ENCODE assay signal across 8 cellular contexts in genomic region chr22:17638432-17639237, GRCh38. TPM values are rescaled to one million over a fixed set of nuclear protein-coding genes. Genes with fewer than 3 reads are reported as not detected.
DNase-seq lines count a peak whose midpoint lies in the region; ATAC-seq, FAIRE-seq and TF ChIP-seq lines count a peak whose summit lies in the region.

A gene with protein sequence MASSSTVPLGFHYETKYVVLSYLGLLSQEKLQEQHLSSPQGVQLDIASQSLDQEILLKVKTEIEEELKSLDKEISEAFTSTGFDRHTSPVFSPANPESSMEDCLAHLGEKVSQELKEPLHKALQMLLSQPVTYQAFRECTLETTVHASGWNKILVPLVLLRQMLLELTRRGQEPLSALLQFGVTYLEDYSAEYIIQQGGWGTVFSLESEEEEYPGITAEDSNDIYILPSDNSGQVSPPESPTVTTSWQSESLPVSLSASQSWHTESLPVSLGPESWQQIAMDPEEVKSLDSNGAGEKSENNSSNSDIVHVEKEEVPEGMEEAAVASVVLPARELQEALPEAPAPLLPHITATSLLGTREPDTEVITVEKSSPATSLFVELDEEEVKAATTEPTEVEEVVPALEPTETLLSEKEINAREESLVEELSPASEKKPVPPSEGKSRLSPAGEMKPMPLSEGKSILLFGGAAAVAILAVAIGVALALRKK (plus strand): TSS chr22:17638757. CDS start chr22:17655712, 16,955 bp downstream.

- H3K9ac ChIP-seq in KMS-11 = peak within 1 kb of the TSS; percentile 99

- H3K27me3 Mint-ChIP-seq in activated T-cell treated with anti-CD3 and anti-CD28 coated beads, Interleukin-2, amount 50 U/mL, for 72 hours (ENCODE audit: low read depth) = no peaks in the 10 kb centered on the region

- peaks cover 41% of the 10 kb centered on the region for H3K4me1 Mint-ChIP-seq in activated T-cell treated with anti-CD3 and anti-CD28 coated beads, Interleukin-2, amount 50 U/mL, for 72 hours (ENCODE audit: low read depth)

- peak; percentile 91 for ATAC-seq in GM21723 (IDR thresholded peaks at IDR 0.05; ENCODE audit: unreplicated experiment)
- peak; percentile 97 for ATAC-seq in activated T-cell treated with anti-CD3 and anti-CD28 coated beads, Interleukin-2, amount 50 U/mL, for 72 hours (replicated peaks in 1 of 2)

- peak; percentile 84 for TF ChIP-seq POLR2A in esophagus muscularis mucosa (IDR thresholded peaks at IDR 0.05; ENCODE audit: low read depth)

- H3K79me2 ChIP-seq in KMS-11 (ENCODE audit: insufficient read depth, low read depth) = peaks cover 26% of the 10 kb centered on the region

- H3K4me1 ChIP-seq in KMS-11 (ENCODE audit: low read depth, poor library complexity, severe bottlenecking) = peaks cover 28% of the 10 kb centered on the region
- peaks cover 20 to 30% (median 24%) of the 10 kb centered on the region in 4 donors for H3K4me1 ChIP-seq in esophagus muscularis mucosa
- peaks cover 4 to 18% of the 10 kb centered on the region in 2 donors for H3K4me1 ChIP-seq in muscle layer of duodenum (ENCODE audit: control insufficient read depth in 1 of 2, insufficient read depth in 2 of 2, low read length in 2 of 2)

- H3K36me3 Mint-ChIP-seq in activated T-cell treated with anti-CD3 and anti-CD28 coated beads, Interleukin-2, amount 50 U/mL, for 72 hours (ENCODE audit: insufficient read depth in 2 of 2) = peaks cover 5 to 23% of the 10 kb centered on the region in 2 donors

- H3K27ac ChIP-seq in KMS-11 = peak within 1 kb of the TSS; percentile 95
- H3K27ac ChIP-seq in esophagus muscularis mucosa (replicated peaks in 1 of 4) = peak within 1 kb of the TSS; percentile 97 to 100 (median 98)
- peak within 1 kb of the TSS; percentile 100 for H3K27ac ChIP-seq in muscle layer of duodenum (ENCODE audit: low read length)

- no peaks in the 10 kb centered on the region for H3K36me3 ChIP-seq in KMS-11 (ENCODE audit: insufficient read depth)
- H3K36me3 ChIP-seq in esophagus muscularis mucosa = no peaks in the 10 kb centered on the region
- H3K36me3 ChIP-seq in muscle layer of duodenum (ENCODE audit: control insufficient read depth in 1 of 2, insufficient read depth in 2 of 2, low read length in 2 of 2) = peaks cover 0 to 18% of the 10 kb centered on the region in 2 donors

- peak within 1 kb of the TSS; percentile 84 for H2AFZ ChIP-seq in KMS-11 (ENCODE audit: low read depth)

- no peaks in the 10 kb centered on the region for H4K20me1 ChIP-seq in KMS-11 (ENCODE audit: insufficient read depth)

- intact Hi-C loops in esophagus muscularis mucosa (cut with DNase I) = loop anchor here (2.0 to 10.0 kb wide), 3 partner anchors 69 to 464 kb away; partner anchors contain the start of gene SLC25A18

- H3K9me3 ChIP-seq in esophagus muscularis mucosa = no peaks in the 10 kb centered on the region
- no peaks in the 10 kb centered on the region for H3K9me3 ChIP-seq in muscle layer of duodenum (ENCODE audit: control insufficient read depth in 1 of 2, low read length in 2 of 2)

- WGBS in esophagus muscularis mucosa = 0% methylated on average over 2 of the region's 68 CpGs

- no peaks in the 10 kb centered on the region for H3K27me3 ChIP-seq in KMS-11 (ENCODE audit: insufficient read depth, low read depth)
- H3K27me3 ChIP-seq in esophagus muscularis mucosa = no peaks in the 10 kb centered on the region
- no peaks in the 10 kb centered on the region for H3K27me3 ChIP-seq in muscle layer of duodenum (ENCODE audit: low read depth, low read length)

- H3K4me2 ChIP-seq in KMS-11 = peak within 1 kb of the TSS; percentile 94

- FAIRE-seq in RCC 7860 (lab: Jason Lieb, UNC) = peak; percentile 18

- H3K9me3 Mint-ChIP-seq in activated T-cell treated with anti-CD3 and anti-CD28 coated beads, Interleukin-2, amount 50 U/mL, for 72 hours = no peaks in the 10 kb centered on the region

- H3K27ac Mint-ChIP-seq in activated T-cell treated with anti-CD3 and anti-CD28 coated beads, Interleukin-2, amount 50 U/mL, for 72 hours = peak within 1 kb of the TSS; percentile 96

- TF ChIP-seq CTCF in KMS-11 (conservative IDR thresholded peaks at IDR 0.05; ENCODE audit: low read depth, low read length) (no peak), esophagus muscularis mucosa (IDR thresholded peaks at IDR 0.05) (peak in 2 of 3 experiments; percentile 12 to 16)

- DNase-seq in DMS79 (lab: John Stamatoyannopoulos, UW) (peak; percentile 57), RCC 7860 (ENCODE audit: low spot score) (peak; percentile 74), esophagus muscularis mucosa (ENCODE audit: extremely low spot score) (peak; percentile 98)
- DNase-seq in activated T-cell treated with anti-CD3 and anti-CD28 coated beads, Interleukin-2, amount 50 U/mL, for 72 hours = peak; percentile 92 to 93
- DNase-seq in stimulated activated CD8-positive, alpha-beta memory T cell treated with anti-CD3 and anti-CD28 coated beads, Interleukin-7, amount 100 ng/mL, for 24 hours (ENCODE audit: low read depth) = peak; percentile 75

- no peak for TF ChIP-seq EP300 in esophagus muscularis mucosa (IDR thresholded peaks at IDR 0.05)

- H3K4me3 Mint-ChIP-seq in activated T-cell treated with anti-CD3 and anti-CD28 coated beads, Interleukin-2, amount 50 U/mL, for 72 hours = peak within 1 kb of the TSS; percentile 96

- H3K4me3 ChIP-seq in KMS-11 (IDR thresholded peaks at IDR 0.05; ENCODE audit: insufficient read depth, low read depth, low read length) = peak within 1 kb of the TSS; percentile 26
- peak within 1 kb of the TSS; percentile 81 to 88 (median 82) for H3K4me3 ChIP-seq in esophagus muscularis mucosa
- H3K4me3 ChIP-seq in muscle layer of duodenum (ENCODE audit: low read depth in 1 of 2, low read length in 2 of 2) = peak within 1 kb of the TSS; percentile 67 to 87

RNA-seq across cellular contexts. Expression of the gene that starts here (rescaled TPM):
- total RNA-seq in activated T-cell treated with anti-CD3 and anti-CD28 coated beads, Interleukin-2, amount 50 U/mL, for 72 hours = 10 to 100 TPM; 42.1 to 46.9 TPM
- 100 to 1,000 TPM; 102 to 199 (median 133) TPM for total RNA-seq in esophagus muscularis mucosa

Comparison
In these comparisons a context has a peak if more than half of its experiments do, and no peak if none do; other contexts are left out.
1. Peak in every context shown above with its lines: DNase-seq, ATAC-seq, H3K4me3 ChIP-seq and H3K27ac ChIP-seq.
2. H3K4me3 ChIP-seq: peak in every context shown above with its lines; median percentile 82 in esophagus muscularis mucosa; 77 in muscle layer of duodenum; 26 in KMS-11.